9 cellular contexts compared by ENCODE assay signal in genomic region chr13:51333421-51333820, GRCh38. TPM values are rescaled to one million over a fixed set of nuclear protein-coding genes. Genes with fewer than 3 reads are reported as not detected.
"Had no signal": no experiment of that assay in that cellular context is flagged by ENCODE, and none has a peak within 500 bp of the region (broad histone marks: within the 10 kb centered on the region; RNA-seq: fewer than 3 reads in every experiment).

No MANE protein-coding gene starts in this region.

- DNase-seq: GM23248, GOT3, H7, H9, HCEC 1CT, HFFc6 had no signal

- ATAC-seq: GM23338, HCT116 had no signal

- H3K27ac ChIP-seq: GM23248 had no signal

RNA-seq across cellular contexts. Expression of gene SERPINE3, which starts 6.1 kb away (rescaled TPM):
- total RNA-seq: GM23248, H4, H9, HFFc6 had no signal
